Comparison of ENCODE assay signal across 14 cellular contexts in the genomic region with DNA sequence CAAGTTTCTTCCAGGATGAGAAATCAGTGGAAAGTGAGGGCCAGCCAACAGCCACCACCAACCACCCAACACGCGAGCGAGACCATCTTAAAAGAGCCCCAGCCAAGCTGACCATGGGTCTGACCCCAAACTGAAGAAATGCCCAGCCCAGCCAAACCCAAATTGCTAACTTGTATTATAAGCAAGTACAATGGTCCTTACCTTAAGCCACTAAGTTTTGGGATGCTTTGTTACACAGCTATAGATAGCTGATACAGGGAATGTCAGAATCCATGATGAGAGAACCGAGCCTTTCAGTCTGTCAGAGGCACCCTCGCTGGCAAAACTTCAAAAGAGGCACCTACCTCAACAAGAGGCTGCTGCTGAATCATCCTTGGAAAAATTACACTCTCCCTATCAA.
"Had no signal": no experiment of that assay in that cellular context is flagged by ENCODE, and none has a peak within 500 bp of the region (broad histone marks: within the 10 kb centered on the region; RNA-seq: fewer than 3 reads in every experiment).

No MANE protein-coding gene starts in this region.

- DNase-seq: effector memory CD8-positive, alpha-beta T cell; foreskin keratinocyte; head of caudate nucleus; left colon; left ventricle myocardium superior; mesenchymal stem cell; midbrain; psoas muscle; retina; sigmoid colon; stimulated activated CD4-positive, alpha-beta T cell treated with anti-CD3 and anti-CD28 coated beads, Interleukin-12 subunit alpha, Interleukin-12 subunit beta, amount 100 ng/mL, for 4 hours; stimulated activated naive CD4-positive, alpha-beta T cell treated with Interleukin-2 at 50 U/mL for 16 hours had no signal

- H3K4me3 Mint-ChIP-seq: dendritic cell treated with granulocyte-macrophage colony-stimulating factor and Interleukin-4, amounts not matched to agents 40 ng/mL and 50 ng/mL, for 4 days; effector memory CD8-positive, alpha-beta T cell; type B pancreatic cell had no signal

- H3K27me3 Mint-ChIP-seq: dendritic cell treated with granulocyte-macrophage colony-stimulating factor and Interleukin-4, amounts not matched to agents 40 ng/mL and 50 ng/mL, for 4 days; effector memory CD8-positive, alpha-beta T cell; type B pancreatic cell had no signal

- ATAC-seq: effector memory CD8-positive, alpha-beta T cell; foreskin keratinocyte; left colon; left ventricle myocardium superior; psoas muscle had no signal

- H3K27ac Mint-ChIP-seq: dendritic cell treated with granulocyte-macrophage colony-stimulating factor and Interleukin-4, amounts not matched to agents 40 ng/mL and 50 ng/mL, for 4 days; type B pancreatic cell had no signal

- H3K9me3 Mint-ChIP-seq: dendritic cell treated with granulocyte-macrophage colony-stimulating factor and Interleukin-4, amounts not matched to agents 40 ng/mL and 50 ng/mL, for 4 days had no signal
